In the genomic region with DNA sequence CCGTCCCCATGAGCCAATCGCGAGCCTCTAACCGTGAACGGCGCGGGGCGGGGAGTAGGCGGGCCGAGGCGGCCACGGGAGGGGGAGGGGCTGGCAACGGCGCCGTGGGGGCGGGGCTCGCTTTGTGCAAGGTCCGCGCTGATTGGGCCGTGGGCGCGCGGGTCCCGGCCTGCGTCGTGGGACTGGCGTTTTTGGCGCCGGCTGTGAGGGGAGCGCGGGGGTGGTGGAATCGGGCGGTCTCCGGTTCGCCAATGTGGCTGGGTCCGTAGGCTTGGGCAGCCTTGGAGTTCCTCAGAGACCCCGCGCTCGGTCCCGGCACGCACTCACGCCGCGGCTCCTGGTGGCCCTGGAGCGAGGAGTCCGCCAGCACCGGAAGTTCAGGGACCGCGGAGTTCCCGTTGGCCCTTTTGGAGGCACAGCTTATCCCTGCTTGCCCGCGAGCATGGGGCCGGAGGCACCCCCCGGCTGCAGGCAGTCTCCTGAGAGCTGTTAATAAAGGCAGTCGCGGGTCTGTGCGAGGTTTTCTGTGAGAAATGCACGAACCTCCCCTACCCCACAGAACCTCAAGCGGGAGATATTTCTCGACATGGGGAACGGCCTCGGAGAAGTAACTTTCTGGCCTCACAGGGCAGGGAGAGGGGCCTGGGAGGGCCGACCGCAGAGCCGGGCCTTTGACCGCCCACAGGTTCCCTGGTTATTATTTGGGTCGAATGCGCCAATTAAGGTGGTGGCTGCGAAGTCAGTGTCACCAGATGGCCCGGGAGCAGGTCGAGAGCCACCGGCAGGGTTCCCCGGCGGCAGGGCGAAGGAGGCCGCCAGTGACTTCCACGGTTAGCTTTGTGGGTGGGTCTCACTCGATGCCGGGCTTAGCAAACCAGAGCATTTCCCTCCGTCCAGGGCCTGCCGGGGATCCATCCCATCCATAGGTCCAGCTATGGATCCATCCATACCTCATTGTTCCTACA, we compare ENCODE assay signal across 8 cellular contexts. TPM values are rescaled to one million over a fixed set of nuclear protein-coding genes. Genes with fewer than 3 reads are reported as not detected.
DNase-seq lines count a peak whose midpoint lies in the region; ATAC-seq lines count a peak whose summit lies in the region.

No MANE protein-coding gene starts in this region.

- H4K8ac ChIP-seq in mesendoderm (ENCODE audit: low read depth, low read length): peak overlapping the region; percentile 83

- H3K4me3 ChIP-seq in mesendoderm (ENCODE audit: low read length): peak overlapping the region; percentile 37

- no peak overlapping the region for H2AK5ac ChIP-seq in mesendoderm (ENCODE audit: low read length)

- no peak overlapping the region for H2BK120ac ChIP-seq in mesendoderm (ENCODE audit: low read depth, low read length)

- H3K36me3 ChIP-seq in mesendoderm (ENCODE audit: control insufficient read depth, insufficient read depth, low read length): peaks cover 13% of the 10 kb centered on the region

- WGBS in mesendoderm (ENCODE audit: extremely low coverage, insufficient coverage, low lambda C conversion rate): no CpG with 5 or more reads among the region's 81 CpGs

- H3K4me1 ChIP-seq in mesendoderm (ENCODE audit: control insufficient read depth, low read depth, low read length): peaks cover 3% of the 10 kb centered on the region

- peak overlapping the region; percentile 83 for H2BK5ac ChIP-seq in mesendoderm (ENCODE audit: low read length)

- no peak overlapping the region for H2BK15ac ChIP-seq in mesendoderm (replicated peaks; ENCODE audit: low read depth)

- peak overlapping the region; percentile 80 for H3K9ac ChIP-seq in mesendoderm (ENCODE audit: low read length)

- peak overlapping the region; percentile 98 for H3K56ac ChIP-seq in mesendoderm (ENCODE audit: low read length)

- peak overlapping the region; percentile 43 for H3K18ac ChIP-seq in mesendoderm (ENCODE audit: low read length)

- no peak overlapping the region for H4K5ac ChIP-seq in mesendoderm (ENCODE audit: low read length)

- H3K4me2 ChIP-seq in mesendoderm (ENCODE audit: low read length): peak overlapping the region; percentile 54

- DNase-seq in NCI-H526 treated with DMSO at 0.1 percent for 48 hours (lab: John Stamatoyannopoulos, UW): peak; percentile 95
- peak; percentile 91 to 99 for DNase-seq in activated CD8-positive, alpha-beta memory T cell treated with anti-CD3 and anti-CD28 coated beads for 1 hour (ENCODE audit: extremely low read depth in 1 of 2, low read depth in 1 of 2)
- DNase-seq in effector CD8-positive, alpha-beta T cell (lab: John Stamatoyannopoulos, UW): peak; percentile 96
- no peak for DNase-seq in mesendoderm
- peak; percentile 99 for DNase-seq in stimulated activated CD8-positive, alpha-beta memory T cell treated with anti-CD3 and anti-CD28 coated beads, Interleukin-12 subunit alpha, Interleukin-12 subunit beta, amount 100 ng/mL, for 4 hours (ENCODE audit: low read depth)

- peaks cover 40% of the 10 kb centered on the region for H3K79me2 ChIP-seq in mesendoderm (ENCODE audit: control insufficient read depth, insufficient read depth, low read length)

- H3K27ac ChIP-seq in mesendoderm (ENCODE audit: low read depth, low read length): peak overlapping the region; percentile 91

- peaks cover 9% of the 10 kb centered on the region for H3K79me1 ChIP-seq in mesendoderm (ENCODE audit: low read length)

- no peaks in the 10 kb centered on the region for H3K27me3 ChIP-seq in mesendoderm (ENCODE audit: insufficient read depth, low read length, poor library complexity)

- peak; percentile 11 for ATAC-seq in GM18498 (IDR thresholded peaks at IDR 0.05; ENCODE audit: unreplicated experiment)
- peak; percentile 23 for ATAC-seq in HG03064 (IDR thresholded peaks at IDR 0.05; ENCODE audit: low read depth, unreplicated experiment)
- ATAC-seq in GM19463 (IDR thresholded peaks at IDR 0.05; ENCODE audit: unreplicated experiment): no peak

- peak overlapping the region; percentile 91 for H3K23ac ChIP-seq in mesendoderm (ENCODE audit: low read length)

- peak overlapping the region; percentile 77 for H3K4ac ChIP-seq in mesendoderm (ENCODE audit: low read depth, low read length)

RNA-seq across cellular contexts. Expression of gene NCL, which starts 0.6 kb away (rescaled TPM):
- 1,036 TPM for polyA plus RNA-seq in mesendoderm (2013, experiment 1 of 2)
- polyA plus RNA-seq in mesendoderm (2013, experiment 2 of 2): 1,059 TPM
